Comparison of ENCODE assay signal across 2 cellular contexts in genomic region chr10:132902656-132903575, GRCh38. TPM values are rescaled to one million over a fixed set of nuclear protein-coding genes. Genes with fewer than 3 reads are reported as not detected.
"Had no signal": no experiment of that assay in that cellular context is flagged by ENCODE, and none has a peak within 500 bp of the region (broad histone marks: within the 10 kb centered on the region; RNA-seq: fewer than 3 reads in every experiment).

No MANE protein-coding gene starts in this region.

RNA-seq across cellular contexts. Expression of gene CFAP46, which starts 39.5 kb away (rescaled TPM):
- total RNA-seq: subcutaneous adipose tissue; T-helper 1 cell treated with Interleukin-12 subunit alpha and Interleukin-12 subunit beta and Interleukin-4 antibody, amounts not matched to agents 30 ng/mL and 1 ng/mL, for 36 hours had no signal
